14 cellular contexts compared by ENCODE assay signal in genomic region chr10:75355706-75356105, GRCh38.
"Had no signal": no experiment of that assay in that cellular context is flagged by ENCODE, and none has a peak within 500 bp of the region (broad histone marks: within the 10 kb centered on the region; RNA-seq: fewer than 3 reads in every experiment).

No MANE protein-coding gene starts in this region.

- H3K4me3 ChIP-seq: gastroesophageal sphincter, heart right ventricle, lung, prostate gland, right atrium auricular region, thyroid gland had no signal

- H3K9me3 ChIP-seq: prostate gland, thyroid gland had no signal

- H3K27me3 ChIP-seq: gastroesophageal sphincter, right atrium auricular region, thyroid gland had no signal

- H3K36me3 ChIP-seq: gastroesophageal sphincter, heart right ventricle, prostate gland, right atrium auricular region, thyroid gland, WERI-Rb-1 had no signal

- DNase-seq: activated CD4-positive, alpha-beta T cell treated with anti-CD3 and anti-CD28 coated beads for 1 hour; activated CD4-positive, alpha-beta T cell treated with anti-CD3 and anti-CD28 coated beads, Interleukin-2, amount 50 U/mL, for 4 hours; heart right ventricle; stimulated activated CD4-positive, alpha-beta T cell treated with anti-CD3 and anti-CD28 coated beads, Interleukin-2, amount 100 ng/mL, for 24 hours; stimulated activated naive CD4-positive, alpha-beta T cell treated with Interleukin-2 at 50 U/mL for 16 hours; T-helper 2 cell; thyroid gland; WERI-Rb-1 had no signal

- H3K4me1 ChIP-seq: gastroesophageal sphincter, prostate gland, right atrium auricular region, thyroid gland had no signal

- H3K9me3 Mint-ChIP-seq: neural crest cell had no signal

- H3K36me3 Mint-ChIP-seq: activated naive CD8-positive, alpha-beta T cell had no signal

- H3K27ac ChIP-seq: gastroesophageal sphincter, heart right ventricle, prostate gland, right atrium auricular region, thyroid gland, WERI-Rb-1 had no signal

- H3K27ac Mint-ChIP-seq: activated naive CD8-positive, alpha-beta T cell had no signal

- H3K4me3 Mint-ChIP-seq: activated naive CD8-positive, alpha-beta T cell; neural crest cell had no signal
